1 cellular context compared by ENCODE assay signal in genomic region chr9:135724186-135724797, GRCh38.
TF ChIP-seq lines count a peak whose summit lies in the region.

No MANE protein-coding gene starts in this region.

TF ChIP-seq in HepG2, 621 proteins besides CTCF, POLR2A, EP300 and RAD21 (continued from another document):
- TF ChIP-seq, protein P1, sequence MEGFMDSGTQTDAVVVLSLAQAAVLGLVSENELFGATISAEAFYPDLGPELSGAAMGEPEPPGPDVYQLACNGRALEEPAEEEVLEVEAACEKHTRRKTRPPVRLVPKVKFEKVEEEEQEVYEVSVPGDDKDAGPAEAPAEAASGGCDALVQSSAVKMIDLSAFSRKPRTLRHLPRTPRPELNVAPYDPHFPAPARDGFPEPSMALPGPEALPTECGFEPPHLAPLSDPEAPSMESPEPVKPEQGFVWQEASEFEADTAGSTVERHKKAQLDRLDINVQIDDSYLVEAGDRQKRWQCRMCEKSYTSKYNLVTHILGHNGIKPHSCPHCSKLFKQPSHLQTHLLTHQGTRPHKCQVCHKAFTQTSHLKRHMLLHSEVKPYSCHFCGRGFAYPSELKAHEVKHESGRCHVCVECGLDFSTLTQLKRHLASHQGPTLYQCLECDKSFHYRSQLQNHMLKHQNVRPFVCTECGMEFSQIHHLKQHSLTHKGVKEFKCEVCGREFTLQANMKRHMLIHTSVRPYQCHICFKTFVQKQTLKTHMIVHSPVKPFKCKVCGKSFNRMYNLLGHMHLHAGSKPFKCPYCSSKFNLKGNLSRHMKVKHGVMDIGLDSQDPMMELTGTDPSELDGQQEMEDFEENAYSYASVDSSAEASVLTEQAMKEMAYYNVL (CRISPR knock-in tag; IDR thresholded peaks at IDR 0.05; ENCODE audit: borderline replicate concordance): no peak
- TF ChIP-seq RXRA (CRISPR knock-in tag; IDR thresholded peaks at IDR 0.05) (no peak), KAT8 (CRISPR knock-in tag; IDR thresholded peaks at IDR 0.05) (no peak), RBM22 (optimal IDR thresholded peaks at IDR 0.05; ENCODE audit: low read length) (no peak), ZNF547 (CRISPR knock-in tag; IDR thresholded peaks at IDR 0.05) (no peak), GPN1 (CRISPR knock-in tag; IDR thresholded peaks at IDR 0.05; ENCODE audit: borderline replicate concordance) (no peak), SMAD3 (CRISPR knock-in tag; IDR thresholded peaks at IDR 0.05) (no peak), ZNF761 (CRISPR knock-in tag; conservative IDR thresholded peaks at IDR 0.05) (no peak), ZNF274 (CRISPR knock-in tag; IDR thresholded peaks at IDR 0.05) (no peak), ZNF501 (CRISPR knock-in tag; IDR thresholded peaks at IDR 0.05) (no peak), MXD1 (CRISPR knock-in tag; IDR thresholded peaks at IDR 0.05) (no peak), MAFF (IDR thresholded peaks at IDR 0.05; ENCODE audit: low read depth, low read length) (no peak), ZMAT5 (CRISPR knock-in tag; IDR thresholded peaks at IDR 0.05; ENCODE audit: borderline replicate concordance, low read depth) (no peak), GLMP (CRISPR knock-in tag; IDR thresholded peaks at IDR 0.05; ENCODE audit: borderline replicate concordance) (no peak)
- TF ChIP-seq, protein P2, sequence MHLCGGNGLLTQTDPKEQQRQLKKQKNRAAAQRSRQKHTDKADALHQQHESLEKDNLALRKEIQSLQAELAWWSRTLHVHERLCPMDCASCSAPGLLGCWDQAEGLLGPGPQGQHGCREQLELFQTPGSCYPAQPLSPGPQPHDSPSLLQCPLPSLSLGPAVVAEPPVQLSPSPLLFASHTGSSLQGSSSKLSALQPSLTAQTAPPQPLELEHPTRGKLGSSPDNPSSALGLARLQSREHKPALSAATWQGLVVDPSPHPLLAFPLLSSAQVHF (CRISPR knock-in tag; IDR thresholded peaks at IDR 0.05): no peak
- TF ChIP-seq, protein P3, sequence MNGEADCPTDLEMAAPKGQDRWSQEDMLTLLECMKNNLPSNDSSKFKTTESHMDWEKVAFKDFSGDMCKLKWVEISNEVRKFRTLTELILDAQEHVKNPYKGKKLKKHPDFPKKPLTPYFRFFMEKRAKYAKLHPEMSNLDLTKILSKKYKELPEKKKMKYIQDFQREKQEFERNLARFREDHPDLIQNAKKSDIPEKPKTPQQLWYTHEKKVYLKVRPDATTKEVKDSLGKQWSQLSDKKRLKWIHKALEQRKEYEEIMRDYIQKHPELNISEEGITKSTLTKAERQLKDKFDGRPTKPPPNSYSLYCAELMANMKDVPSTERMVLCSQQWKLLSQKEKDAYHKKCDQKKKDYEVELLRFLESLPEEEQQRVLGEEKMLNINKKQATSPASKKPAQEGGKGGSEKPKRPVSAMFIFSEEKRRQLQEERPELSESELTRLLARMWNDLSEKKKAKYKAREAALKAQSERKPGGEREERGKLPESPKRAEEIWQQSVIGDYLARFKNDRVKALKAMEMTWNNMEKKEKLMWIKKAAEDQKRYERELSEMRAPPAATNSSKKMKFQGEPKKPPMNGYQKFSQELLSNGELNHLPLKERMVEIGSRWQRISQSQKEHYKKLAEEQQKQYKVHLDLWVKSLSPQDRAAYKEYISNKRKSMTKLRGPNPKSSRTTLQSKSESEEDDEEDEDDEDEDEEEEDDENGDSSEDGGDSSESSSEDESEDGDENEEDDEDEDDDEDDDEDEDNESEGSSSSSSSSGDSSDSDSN (CRISPR knock-in tag; IDR thresholded peaks at IDR 0.05): no peak
